In genomic region chr19:7982103-7982502, GRCh38 we compare ENCODE assay signal across 17 cellular contexts. TPM values are rescaled to one million over a fixed set of nuclear protein-coding genes. Genes with fewer than 3 reads are reported as not detected.
DNase-seq lines count a peak whose midpoint lies in the region; ATAC-seq and TF ChIP-seq lines count a peak whose summit lies in the region.
"Had no signal": no experiment of that assay in that cellular context is flagged by ENCODE, and none has a peak within 500 bp of the region (broad histone marks: within the 10 kb centered on the region; RNA-seq: fewer than 3 reads in every experiment).

No MANE protein-coding gene starts in this region.

- TF ChIP-seq POLR2A in thyroid gland (IDR thresholded peaks at IDR 0.05): no peak

- no peak overlapping the region for H3K4me3 Mint-ChIP-seq in chondrocyte (ENCODE audit: unreplicated experiment)
- H3K4me3 Mint-ChIP-seq in nephron progenitor cell: peak overlapping the region; percentile 65

- TF ChIP-seq CTCF in left ventricle myocardium inferior (IDR thresholded peaks at IDR 0.05; ENCODE audit: borderline replicate concordance) (no peak), chondrocyte (IDR thresholded peaks at IDR 0.05) (no peak), nephron progenitor cell (IDR thresholded peaks at IDR 0.05) (no peak), thyroid gland (IDR thresholded peaks at IDR 0.05) (no peak)

- peak overlapping the region; percentile 4 for H3K4me3 ChIP-seq in left ventricle myocardium inferior
- H3K4me3 ChIP-seq in thyroid gland (replicated peaks in 1 of 3): no peak overlapping the region
- H3K4me3 ChIP-seq: A549 had no signal

- H3K4me1 ChIP-seq in left ventricle myocardium inferior (peaks cover 67% of the 10 kb centered on the region), thyroid gland (peaks cover 0 to 9% of the 10 kb centered on the region in 2 donors)
- H3K4me1 ChIP-seq: Caco-2 had no signal

- no peaks in the 10 kb centered on the region for H3K27me3 Mint-ChIP-seq in chondrocyte (ENCODE audit: low read depth)
- H3K27me3 Mint-ChIP-seq in nephron progenitor cell (ENCODE audit: low read depth, poor library complexity): peaks cover 2% of the 10 kb centered on the region

- no peak overlapping the region for H3K27ac Mint-ChIP-seq in chondrocyte (ENCODE audit: unreplicated experiment)
- peak overlapping the region; percentile 90 for H3K27ac Mint-ChIP-seq in nephron progenitor cell

- peaks cover 75% of the 10 kb centered on the region for H3K36me3 ChIP-seq in left ventricle myocardium inferior
- H3K36me3 ChIP-seq in thyroid gland: peaks cover 21 to 27% of the 10 kb centered on the region in 2 donors

- intact Hi-C loops in left ventricle myocardium inferior (cut with micrococcal nuclease): no loop called here
- intact Hi-C loops in Right ventricle myocardium superior (cut with DNase I): no loop called here
- intact Hi-C loops in thyroid gland (cut with DNase I): no loop called here
- intact Hi-C loops in left colon (cut with DNase I, micrococcal nuclease): no loop called here

- H3K9me3 ChIP-seq in left ventricle myocardium inferior (replicated peaks) (no peaks in the 10 kb centered on the region), thyroid gland (no peaks in the 10 kb centered on the region)
- H3K9me3 ChIP-seq: A549, Caco-2 had no signal

- H3K27me3 ChIP-seq in left ventricle myocardium inferior (ENCODE audit: low read depth): no peaks in the 10 kb centered on the region
- no peaks in the 10 kb centered on the region for H3K27me3 ChIP-seq in thyroid gland

- H3K27ac ChIP-seq in left ventricle myocardium inferior (replicated peaks) (peak overlapping the region; percentile 78), thyroid gland (peak overlapping the region in 2 of 3 donors; percentile 24 to 48)
- H3K27ac ChIP-seq: A549, HL-60 had no signal

- DNase-seq in left ventricle myocardium inferior (no peak), Right ventricle myocardium superior (no peak), chondrocyte (ENCODE audit: low spot score) (peak; percentile 80), nephron progenitor cell (no peak), thyroid gland (no peak), left colon (no peak), AG08395 (ENCODE audit: low spot score) (no peak)
- DNase-seq: Caco-2, KG1, NCI-H1048, NCI-H146, NCI-H2081 treated with DMSO at 0.1 percent for 48 hours, NCI-H69, PC-3 had no signal

- H3K9me3 Mint-ChIP-seq in chondrocyte (ENCODE audit: low read depth) (no peaks in the 10 kb centered on the region), nephron progenitor cell (no peaks in the 10 kb centered on the region)

- H3K36me3 Mint-ChIP-seq in chondrocyte (ENCODE audit: low read depth): peaks cover 11% of the 10 kb centered on the region
- H3K36me3 Mint-ChIP-seq in nephron progenitor cell (ENCODE audit: low read depth): peaks cover 39% of the 10 kb centered on the region

- ATAC-seq in Right ventricle myocardium superior (ENCODE audit: poor library complexity) (no peak), left colon (no peak), HG02884 (IDR thresholded peaks at IDR 0.05; ENCODE audit: unreplicated experiment) (no peak)
- ATAC-seq: A549, PC-3 had no signal

- WGBS in thyroid gland, 2 donors: 87 to 88% methylated on average over 9 to 10 of the region's 10 CpGs

- H3K4me1 Mint-ChIP-seq in chondrocyte (ENCODE audit: low read depth) (peaks cover 11% of the 10 kb centered on the region), nephron progenitor cell (peaks cover 59% of the 10 kb centered on the region)

RNA-seq across cellular contexts. Expression of gene ELAVL1, which starts 23.3 kb away (rescaled TPM):
- total RNA-seq in left ventricle myocardium inferior (50.5 TPM), Right ventricle myocardium superior (49.4 TPM), chondrocyte (67.9 to 80.5 TPM (median 71.9 TPM) in 3 replicates), thyroid gland (10 to 100 TPM; 24.2 to 46.7 (median 42.4) TPM), left colon (10 to 100 TPM; 49.2 to 61.4 TPM)

RNA-seq across cellular contexts. Expression of gene TIMM44, which starts 38.6 kb away (rescaled TPM):
- total RNA-seq in left ventricle myocardium inferior (89.1 TPM), Right ventricle myocardium superior (116 TPM), chondrocyte (47.1 to 75.4 TPM (median 68.0 TPM) in 3 replicates), thyroid gland (10 to 100 TPM; 47.4 to 85.6 (median 56.6) TPM), left colon (10 to 100 TPM; 54.1 to 69.1 TPM)

RNA-seq across cellular contexts. Expression of gene CTXN1, which starts 56.2 kb away (rescaled TPM):
- total RNA-seq in left ventricle myocardium inferior (0.22 TPM), Right ventricle myocardium superior (0.16 TPM), chondrocyte (21.8 to 41.5 TPM (median 36.0 TPM) in 3 replicates), thyroid gland (1 to 10 TPM; 1.4 to 3.0 (median 2.0) TPM), left colon (1 to 10 TPM in 1 of 2 donors, under 1 TPM in 1; 0.61 to 5.1 TPM)
